8 cellular contexts compared by ENCODE assay signal in the genomic region with DNA sequence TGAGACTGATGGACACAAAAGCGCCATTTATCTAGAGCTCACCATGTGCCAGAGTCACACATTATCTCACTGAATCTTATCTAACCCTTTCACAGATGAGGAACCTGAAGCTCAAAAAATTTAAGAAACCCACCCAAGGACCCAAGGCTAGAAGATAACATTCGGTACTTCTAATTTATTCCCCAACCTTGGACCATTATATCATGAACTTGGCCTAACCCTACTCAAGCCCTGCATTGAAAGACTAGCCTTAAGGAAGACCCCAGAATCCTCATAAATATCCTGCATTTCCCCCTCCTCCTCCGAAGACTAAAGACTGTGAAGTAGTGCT. TPM values are rescaled to one million over a fixed set of nuclear protein-coding genes. Genes with fewer than 3 reads are reported as not detected.
DNase-seq lines count a peak whose midpoint lies in the region; ATAC-seq and TF ChIP-seq lines count a peak whose summit lies in the region.

No MANE protein-coding gene starts in this region.

- 0 out of 2 replicates have a peak overlapping the region, but pooled peaks have one; percentile 92 for H3K27ac ChIP-seq in DND-41 (ENCODE audit: low read length)
- H3K27ac ChIP-seq in OCI-LY7 (ENCODE audit: low read depth, low read length, poor library complexity, severe bottlenecking): no peak overlapping the region

- H3K9ac ChIP-seq in DND-41 (ENCODE audit: low read depth, low read length): peak overlapping the region; percentile 85

- H3K9me3 Mint-ChIP-seq in endothelial cell (ENCODE audit: unreplicated experiment) (no peaks in the 10 kb centered on the region), progenitor cell of endocrine pancreas (ENCODE audit: low read depth) (no peaks in the 10 kb centered on the region)

- peaks cover 18% of the 10 kb centered on the region for H3K4me1 Mint-ChIP-seq in endothelial cell (ENCODE audit: unreplicated experiment)
- peaks cover 17% of the 10 kb centered on the region for H3K4me1 Mint-ChIP-seq in progenitor cell of endocrine pancreas (ENCODE audit: low read depth)

- POLR2A ChIA-PET in OCI-LY7 (lab: Charles Lee): interaction anchor here (1.0 to 1.5 kb wide), 2 partner anchors 9 to 23 kb away, joined by 3 read pairs; no protein-coding TSS in a partner anchor

- peaks cover 32% of the 10 kb centered on the region for H3K36me3 ChIP-seq in DND-41 (ENCODE audit: insufficient read depth, low read length)
- peaks cover 24% of the 10 kb centered on the region for H3K36me3 ChIP-seq in OCI-LY7 (ENCODE audit: insufficient read depth, low read length)

- CTCF ChIA-PET in OCI-LY7 (lab: Charles Lee; ENCODE audit: unreplicated experiment): interaction anchor here (0.5 to 1.0 kb wide), 4 partner anchors 23 to 122 kb away, joined by 3 to 5 read pairs (median 4); no protein-coding TSS in a partner anchor

- H3K27ac Mint-ChIP-seq in endothelial cell (ENCODE audit: unreplicated experiment) (peak overlapping the region; percentile 81), progenitor cell of endocrine pancreas (peak overlapping the region; percentile 91)

- H3K9me3 ChIP-seq in DND-41 (ENCODE audit: insufficient read depth, low read length, severe bottlenecking) (no peaks in the 10 kb centered on the region), OCI-LY7 (ENCODE audit: low read length) (no peaks in the 10 kb centered on the region)

- no peak for TF ChIP-seq CTCF in DND-41 (IDR thresholded peaks at IDR 0.05; ENCODE audit: borderline replicate concordance, extremely low read depth, low read length, poor library complexity, severe bottlenecking)
- peak; percentile 1; the same call in 1 of the 2 replicates for TF ChIP-seq CTCF in OCI-LY7 (conservative IDR thresholded peaks at IDR 0.05; ENCODE audit: low read length)
- no peak for TF ChIP-seq CTCF in endothelial cell (IDR thresholded peaks at IDR 0.05; ENCODE audit: unreplicated experiment)
- no peak for TF ChIP-seq CTCF in progenitor cell of endocrine pancreas (IDR thresholded peaks at IDR 0.05; ENCODE audit: unreplicated experiment)

- peak overlapping the region; percentile 77 for H3K4me2 ChIP-seq in DND-41 (ENCODE audit: insufficient read depth, low read length)
- peak overlapping the region; percentile 98 for H3K4me2 ChIP-seq in OCI-LY7 (ENCODE audit: low read length)

- DNase-seq in DND-41 (no peak), OCI-LY7 (ENCODE audit: low spot score) (no peak), endothelial cell (ENCODE audit: low spot score) (no peak), progenitor cell of endocrine pancreas (ENCODE audit: low spot score, unreplicated experiment) (no peak), GM19240 (ENCODE audit: insufficient read length, low spot score) (no peak), putamen (ENCODE audit: low spot score) (no peak), cortex of kidney (lab: John Stamatoyannopoulos, UW) (no peak)

- no peaks in the 10 kb centered on the region for H3K9me2 ChIP-seq in OCI-LY7 (ENCODE audit: insufficient read depth, low read length)

- ATAC-seq in DND-41 (ENCODE audit: insufficient read depth, low read depth) (no peak; the same call in 2 of the 3 replicates), HG03108 (IDR thresholded peaks at IDR 0.05; ENCODE audit: unreplicated experiment) (no peak)

- H3K79me2 ChIP-seq in DND-41 (ENCODE audit: insufficient read depth, low read length) (peaks cover 44% of the 10 kb centered on the region), OCI-LY7 (ENCODE audit: insufficient read depth, low read depth, low read length) (peaks cover 32% of the 10 kb centered on the region)

- H4K20me1 ChIP-seq in DND-41 (ENCODE audit: insufficient read depth, low read length) (peaks cover 16% of the 10 kb centered on the region), OCI-LY7 (ENCODE audit: insufficient read depth, low read length) (peaks cover 13% of the 10 kb centered on the region; the same call in 1 of the 2 replicates)

- peaks cover 39% of the 10 kb centered on the region for H3K4me1 ChIP-seq in DND-41 (ENCODE audit: insufficient read depth, low read length)
- H3K4me1 ChIP-seq in OCI-LY7 (ENCODE audit: insufficient read depth, low read length, poor library complexity, severe bottlenecking): peaks cover 15% of the 10 kb centered on the region

- intact Hi-C loops in OCI-LY7 (cut with micrococcal nuclease; ENCODE audit: unreplicated experiment): loop anchor here (5.0 kb wide), 1 partner anchor 135 kb away; no protein-coding TSS in a partner anchor

- H3K27me3 Mint-ChIP-seq in endothelial cell (ENCODE audit: unreplicated experiment) (peaks cover 4% of the 10 kb centered on the region), progenitor cell of endocrine pancreas (peaks cover 6% of the 10 kb centered on the region)

- peak overlapping the region; percentile 76 for H2AFZ ChIP-seq in DND-41 (ENCODE audit: low read depth, low read length)
- peak overlapping the region; percentile 20; the same call in 1 of the 2 replicates for H2AFZ ChIP-seq in OCI-LY7 (ENCODE audit: low read length)

- H3K4me3 ChIP-seq in DND-41 (ENCODE audit: low read depth in 1 of 2, low read length in 2 of 2) (peak overlapping the region; percentile 12 to 73; a peak in 3 of 4 replicates), OCI-LY7 (ENCODE audit: low read depth, low read length, poor library complexity, severe bottlenecking) (peak overlapping the region; percentile 83)

- no TSS peak for BruUV-seq in OCI-LY7 (replicated peaks; lab: Mats Ljungman, UMichigan)

- H3K27me3 ChIP-seq in DND-41 (ENCODE audit: insufficient read depth, low read length, poor library complexity): peaks cover 10% of the 10 kb centered on the region

- H3K4me3 Mint-ChIP-seq in endothelial cell (ENCODE audit: unreplicated experiment): peak overlapping the region; percentile 87
- H3K4me3 Mint-ChIP-seq in progenitor cell of endocrine pancreas (ENCODE audit: low read depth): peak overlapping the region; percentile 97

- peaks cover 12% of the 10 kb centered on the region for H3K36me3 Mint-ChIP-seq in endothelial cell (ENCODE audit: low read depth, unreplicated experiment)
- peaks cover 3% of the 10 kb centered on the region for H3K36me3 Mint-ChIP-seq in progenitor cell of endocrine pancreas (ENCODE audit: insufficient read depth)

RNA-seq across cellular contexts. Expression of a gene that starts 0.5 kb away (rescaled TPM):
- total RNA-seq in OCI-LY7 (2014; rRNA removed; shearing (Covaris generic)): 48.4 and 48.9 TPM in 2 replicates
- total RNA-seq in OCI-LY7 (2022) (62.4 and 64.0 TPM in 2 replicates), endothelial cell (ENCODE audit: unreplicated experiment) (138 TPM), progenitor cell of endocrine pancreas (179 and 181 TPM in 2 replicates)

RNA-seq across cellular contexts. Expression of a gene that starts 49.4 kb away (rescaled TPM):
- not detected in 2 replicates for total RNA-seq in OCI-LY7 (2014; rRNA removed; shearing (Covaris generic))
- total RNA-seq in OCI-LY7 (2022) (0.17 TPM in 1 of 2 replicates, not detected in the other), endothelial cell (ENCODE audit: unreplicated experiment) (0.10 TPM), progenitor cell of endocrine pancreas (0.29 TPM in 1 of 2 replicates, not detected in the other)

RNA-seq across cellular contexts. Expression of a gene that starts 55.4 kb away (rescaled TPM):
- total RNA-seq in OCI-LY7 (2014; rRNA removed; shearing (Covaris generic)): 0.03 TPM in 1 of 2 replicates, not detected in the other
- total RNA-seq in OCI-LY7 (2022) (0.76 and 1.3 TPM in 2 replicates), endothelial cell (ENCODE audit: unreplicated experiment) (15.5 TPM), progenitor cell of endocrine pancreas (80.9 and 82.3 TPM in 2 replicates)
